ENCODE assay signal across 8 cellular contexts in genomic region chr1:21337931-21338567, GRCh38. TPM values are rescaled to one million over a fixed set of nuclear protein-coding genes. Genes with fewer than 3 reads are reported as not detected.
A peak's percentile ranks its signal among the peaks of the same experiment; 100 is the strongest.
DNase-seq lines count a peak whose midpoint lies in the region; ATAC-seq and TF ChIP-seq lines count a peak whose summit lies in the region.

No MANE protein-coding gene starts in this region.

- no peaks in the 10 kb centered on the region for H3K36me3 Mint-ChIP-seq in neural progenitor cell

- no peaks in the 10 kb centered on the region for H3F3A ChIP-seq in neural progenitor cell (ENCODE audit: low read depth)

- no peaks in the 10 kb centered on the region for H3K27me3 ChIP-seq in duodenal mucosa (ENCODE audit: control insufficient read depth in 1 of 2, insufficient read depth in 2 of 2, low read length in 2 of 2)
- peaks cover 10% of the 10 kb centered on the region for H3K27me3 ChIP-seq in neural progenitor cell

- H3K27ac ChIP-seq in duodenal mucosa (ENCODE audit: low read depth, low read length) (peak overlapping the region; percentile 54), neural progenitor cell (no peak overlapping the region)

- no peaks in the 10 kb centered on the region for H3K79me2 ChIP-seq in neural progenitor cell (ENCODE audit: low read depth)

- ATAC-seq in HG03439 (IDR thresholded peaks at IDR 0.05; ENCODE audit: unreplicated experiment) (no peak), GM19395 (IDR thresholded peaks at IDR 0.05; ENCODE audit: unreplicated experiment) (no peak)

- H3K9ac ChIP-seq in duodenal mucosa (ENCODE audit: low read depth in 1 of 2, low read length in 2 of 2) (peak overlapping the region in 1 of 2 donors; percentile 38), neural progenitor cell (no peak overlapping the region)

- peaks cover 64% of the 10 kb centered on the region for H3K4me1 Mint-ChIP-seq in neural progenitor cell

- TF ChIP-seq CTCF in neural progenitor cell (IDR thresholded peaks at IDR 0.05), result no peak
- TF ChIP-seq CTCF in GM10266 (IDR thresholded peaks at IDR 0.05; ENCODE audit: control insufficient read depth, insufficient read depth, low read depth, missing control alignments), result no peak

- H2AFZ ChIP-seq in neural progenitor cell (replicated peaks), result no peak overlapping the region

- H3K27me3 Mint-ChIP-seq in neural progenitor cell (ENCODE audit: insufficient read depth, low read depth), result peaks cover 2% of the 10 kb centered on the region

- no peaks in the 10 kb centered on the region for H3K36me3 ChIP-seq in duodenal mucosa (ENCODE audit: control insufficient read depth in 1 of 2, insufficient read depth in 2 of 2, low read length in 2 of 2)
- no peaks in the 10 kb centered on the region for H3K36me3 ChIP-seq in neural progenitor cell

- no peaks in the 10 kb centered on the region for H3K9me3 Mint-ChIP-seq in neural progenitor cell

- H3K9me3 ChIP-seq in duodenal mucosa (ENCODE audit: control insufficient read depth in 1 of 2, low read length in 2 of 2) (no peaks in the 10 kb centered on the region), neural progenitor cell (ENCODE audit: low read depth) (no peaks in the 10 kb centered on the region)

- peak; percentile 55 for DNase-seq in CD1c-positive myeloid dendritic cell (ENCODE audit: extremely low spot score)
- DNase-seq in NCI-H2196 (lab: John Stamatoyannopoulos, UW; ENCODE audit: unreplicated experiment), result peak; percentile 85
- no peak for DNase-seq in neural progenitor cell (ENCODE audit: low spot score)
- DNase-seq in activated CD8-positive, alpha-beta memory T cell treated with anti-CD3 and anti-CD28 coated beads for 24 hours, result no peak
- no peak for DNase-seq in GM10266 (ENCODE audit: extremely low spot score)

- no peak overlapping the region for H3K4me3 Mint-ChIP-seq in neural progenitor cell

- no peak overlapping the region for H3K4me2 ChIP-seq in neural progenitor cell

- peaks cover 83 to 88% of the 10 kb centered on the region in 2 donors for H3K4me1 ChIP-seq in duodenal mucosa (ENCODE audit: control insufficient read depth in 1 of 2, insufficient read depth in 2 of 2, low read length in 2 of 2)
- H3K4me1 ChIP-seq in neural progenitor cell, result peaks cover 6% of the 10 kb centered on the region

- H3K4me3 ChIP-seq in duodenal mucosa (ENCODE audit: low read depth in 1 of 2, low read length in 2 of 2) (no peak overlapping the region), neural progenitor cell (no peak overlapping the region)

- H3K27ac Mint-ChIP-seq in neural progenitor cell, result peak overlapping the region; percentile 58

- H4K20me1 ChIP-seq in neural progenitor cell (ENCODE audit: low read depth), result peaks cover 53% of the 10 kb centered on the region

RNA-seq across cellular contexts. Expression of gene ECE1, which starts 47.8 kb away (rescaled TPM):
- 12.5 and 15.2 TPM in 2 replicates for total RNA-seq in neural progenitor cell (ENCODE audit: low replicate concordance)

Comparison
In these comparisons a context has a peak if more than half of its experiments do, and no peak if none do; other contexts are left out.
1. DNase-seq: peak in CD1c-positive myeloid dendritic cell (single experiment) and NCI-H2196 (single experiment); none in neural progenitor cell (single experiment), activated CD8-positive, alpha-beta memory T cell treated with anti-CD3 and anti-CD28 coated beads for 24 hours (single experiment) and GM10266 (single experiment).